1 cellular context compared by ENCODE assay signal in genomic region chr14:104794641-104795467, GRCh38.
TF ChIP-seq lines count a peak whose summit lies in the region.

No MANE protein-coding gene starts in this region.

TF ChIP-seq in liver, 16 proteins besides CTCF, POLR2A, EP300 and RAD21 (continued from another document):
- TF ChIP-seq MAX (IDR thresholded peaks at IDR 0.05) (no peak), HNF4G (IDR thresholded peaks at IDR 0.05) (no peak), GABPA (IDR thresholded peaks at IDR 0.05 in 1 of 2, conservative IDR thresholded peaks at IDR 0.05 in 1 of 2) (no peak), JUND (IDR thresholded peaks at IDR 0.05) (no peak), ATF3 (IDR thresholded peaks at IDR 0.05) (no peak), FOXA2 (IDR thresholded peaks at IDR 0.05) (no peak), HNF4A (conservative IDR thresholded peaks at IDR 0.05) (no peak)
